8 cellular contexts compared by ENCODE assay signal in the genomic region with DNA sequence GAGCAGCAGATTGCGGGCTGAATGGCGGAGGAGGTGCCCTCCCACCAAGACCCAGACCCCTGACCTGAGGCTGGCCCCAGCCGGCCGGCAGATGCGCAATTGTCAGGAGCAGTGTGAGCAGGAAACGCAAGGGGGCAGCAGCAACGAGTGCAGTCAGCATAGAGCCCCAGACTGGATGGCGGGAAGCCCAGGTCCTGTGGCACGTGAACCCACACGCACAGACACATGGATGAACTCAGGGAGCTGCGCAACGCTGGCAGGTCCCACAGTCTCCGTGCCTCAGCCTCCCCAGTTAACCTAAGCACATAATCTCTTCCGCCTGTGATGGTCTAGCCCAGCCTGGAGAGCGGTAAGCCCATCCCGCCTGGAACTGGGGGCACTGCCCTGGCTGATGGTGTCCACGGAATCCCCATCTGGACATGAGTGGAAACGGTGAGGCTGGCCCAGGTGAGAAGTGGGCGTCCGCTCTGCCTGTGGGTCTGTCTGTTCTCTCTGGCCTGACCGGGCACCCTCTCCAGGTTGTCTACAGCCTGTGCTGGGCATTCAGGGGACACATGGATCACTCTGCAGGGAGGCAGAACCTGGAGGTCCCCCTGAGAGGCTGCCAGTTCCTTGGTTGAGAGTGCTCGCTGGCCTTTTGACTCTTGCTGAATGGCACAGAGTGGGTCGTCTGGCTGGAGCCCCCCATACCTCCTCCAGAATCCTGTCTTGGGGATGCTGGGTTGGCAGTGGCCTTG. TPM values are rescaled to one million over a fixed set of nuclear protein-coding genes. Genes with fewer than 3 reads are reported as not detected.
A peak's percentile ranks its signal among the peaks of the same experiment; 100 is the strongest.
DNase-seq lines count a peak whose midpoint lies in the region; ATAC-seq and TF ChIP-seq lines count a peak whose summit lies in the region.

No MANE protein-coding gene starts in this region.

- DNase-seq in CD8-positive, alpha-beta memory T cell, result peak; percentile 29 to 72 (median 46)
- DNase-seq in SK-N-SH, result peak; percentile 87
- DNase-seq in anterior cingulate cortex (lab: John Stamatoyannopoulos, UW), result peak in 41 of 58 donors; percentile 4 to 75 (median 37)
- DNase-seq in hepatic stellate cell (ENCODE audit: low spot score), result peak; percentile 80
- peak; percentile 87 for DNase-seq in spleen

- WGBS in SK-N-SH (ENCODE audit: low lambda C conversion rate), result 19% methylated on average over 6 of the region's 23 CpGs
- WGBS in spleen, 5 donors, result 52 to 66% (median 54%) methylated on average over 11 to 23 of the region's 23 CpGs

- H3F3A ChIP-seq in SK-N-SH (replicated peaks; ENCODE audit: insufficient read depth), result no peaks in the 10 kb centered on the region

- H4K20me1 ChIP-seq in SK-N-SH (ENCODE audit: insufficient read depth), result no peaks in the 10 kb centered on the region

- intact Hi-C loops in spleen (cut with DNase I; ENCODE audit: low total_unique reads), result no loop called here

- no peaks in the 10 kb centered on the region for H3K9me3 ChIP-seq in CD8-positive, alpha-beta memory T cell (ENCODE audit: low read length)
- H3K9me3 ChIP-seq in HEK293 (ENCODE audit: control insufficient read depth, insufficient read depth, low read depth, low read length) (no peaks in the 10 kb centered on the region), SK-N-SH (no peaks in the 10 kb centered on the region), spleen (peaks cover 0 to 10% (median 5%) of the 10 kb centered on the region in 8 donors)

- no peak for TF ChIP-seq POLR2A in spleen (IDR thresholded peaks at IDR 0.05)

- no peaks in the 10 kb centered on the region for H3K36me3 Mint-ChIP-seq in CD8-positive, alpha-beta memory T cell

- no peak overlapping the region for H3K4me3 ChIP-seq in CD8-positive, alpha-beta memory T cell (ENCODE audit: low read length)
- H3K4me3 ChIP-seq in HEK293 (ENCODE audit: low read depth, low read length) (no peak overlapping the region), SK-N-SH (ENCODE audit: low read depth in 2 of 2, low read length in 1 of 2) (no peak overlapping the region; a peak in 1 of 4 replicates), spleen (no peak overlapping the region)

- peaks cover 0 to 6% (median 0%) of the 10 kb centered on the region in 3 donors for H3K4me1 Mint-ChIP-seq in CD8-positive, alpha-beta memory T cell

- POLR2A ChIA-PET in CD8-positive, alpha-beta memory T cell (lab: Charles Lee), result interaction anchor here (0.7 kb wide), 1 partner anchor 797 kb away, joined by 3 read pairs; a partner anchor contains a TSS
- POLR2A ChIA-PET in HEK293 (lab: Yijun Ruan, JAX) (no interaction called here), SK-N-SH (lab: Yijun Ruan, JAX) (no interaction called here)

- no peaks in the 10 kb centered on the region for H3K4me1 ChIP-seq in CD8-positive, alpha-beta memory T cell (ENCODE audit: insufficient read depth, low read length)
- H3K4me1 ChIP-seq in HEK293 (ENCODE audit: control insufficient read depth, insufficient read depth, low read length) (no peaks in the 10 kb centered on the region), SK-N-SH (ENCODE audit: control insufficient read depth in 1 of 2, insufficient read depth in 2 of 2, low read depth in 1 of 2, low read length in 1 of 2) (no peaks in the 10 kb centered on the region; a peak in 1 of 4 replicates), spleen (peaks cover 0 to 14% (median 4%) of the 10 kb centered on the region in 6 donors)

- H2AFZ ChIP-seq in SK-N-SH (ENCODE audit: low read depth), result no peak overlapping the region

- no peak for TF ChIP-seq EP300 in SK-N-SH (IDR thresholded peaks at IDR 0.05; ENCODE audit: borderline replicate concordance in 1 of 2, low read depth in 1 of 2, low read length in 1 of 2)

- peak; percentile 58 for TF ChIP-seq RAD21 in SK-N-SH (IDR thresholded peaks at IDR 0.05; ENCODE audit: low read length)

- H3K79me2 ChIP-seq in SK-N-SH (ENCODE audit: insufficient read depth), result no peaks in the 10 kb centered on the region

- H3K27me3 Mint-ChIP-seq in CD8-positive, alpha-beta memory T cell, result no peaks in the 10 kb centered on the region

- H3K27ac Mint-ChIP-seq in CD8-positive, alpha-beta memory T cell, result peak overlapping the region in 1 of 8 donors; percentile 82

- ATAC-seq in HG02973 (IDR thresholded peaks at IDR 0.05; ENCODE audit: unreplicated experiment), result no peak
- no peak for ATAC-seq in GM19395 (IDR thresholded peaks at IDR 0.05; ENCODE audit: unreplicated experiment)

- no peak overlapping the region for H3K4me3 Mint-ChIP-seq in CD8-positive, alpha-beta memory T cell

- H3K27ac ChIP-seq in CD8-positive, alpha-beta memory T cell (ENCODE audit: low read depth, low read length), result no peak overlapping the region
- H3K27ac ChIP-seq in HEK293 (ENCODE audit: extremely low read depth, low read depth, low read length) (no peak overlapping the region), SK-N-SH (ENCODE audit: low read depth in 2 of 2, low read length in 1 of 2) (no peak overlapping the region), spleen (no peak overlapping the region)

- CTCF ChIA-PET in CD8-positive, alpha-beta memory T cell (lab: Charles Lee), result interaction anchor here (1.5 to 2.5 kb wide), 3 partner anchors 8 to 19 kb away, joined by 6 to 11 read pairs (median 6); a partner anchor contains a TSS
- CTCF ChIA-PET in HEK293 (lab: Yijun Ruan, JAX) (interaction anchor here (0.6 to 1.7 kb wide), 6 partner anchors 10 to 68 kb away, joined by 3 to 5 read pairs (median 3); a partner anchor contains a TSS), SK-N-SH (lab: Yijun Ruan, JAX) (interaction anchor here (0.7 to 17.8 kb wide), 9 partner anchors 9 to 74 kb away, joined by 3 to 308 read pairs (median 4); a partner anchor contains a TSS)

- H3K9ac ChIP-seq in SK-N-SH, result no peak overlapping the region

- no peaks in the 10 kb centered on the region for H3K27me3 ChIP-seq in CD8-positive, alpha-beta memory T cell (ENCODE audit: insufficient read depth, low read length, poor library complexity, severe bottlenecking)
- H3K27me3 ChIP-seq in SK-N-SH (ENCODE audit: insufficient read depth) (no peaks in the 10 kb centered on the region), spleen (replicated peaks in 1 of 7) (peaks cover 0 to 31% (median 3%) of the 10 kb centered on the region in 7 donors)

- H3K9me3 Mint-ChIP-seq in CD8-positive, alpha-beta memory T cell, result no peaks in the 10 kb centered on the region

- no peaks in the 10 kb centered on the region for H3K36me3 ChIP-seq in CD8-positive, alpha-beta memory T cell (ENCODE audit: insufficient read depth, low read length)
- H3K36me3 ChIP-seq in HEK293 (ENCODE audit: control insufficient read depth in 2 of 2, insufficient read depth in 1 of 2, low read length in 2 of 2) (no peaks in the 10 kb centered on the region), SK-N-SH (replicated peaks in 1 of 2; ENCODE audit: control insufficient read depth in 1 of 2, insufficient read depth in 2 of 2, low read length in 1 of 2) (no peaks in the 10 kb centered on the region), spleen (no peaks in the 10 kb centered on the region)

- TF ChIP-seq CTCF in HEK293 (tag by site-specific recombination; IDR thresholded peaks at IDR 0.05), result no peak
- peak; percentile 65 for TF ChIP-seq CTCF in SK-N-SH (IDR thresholded peaks at IDR 0.05)
- peak; percentile 18 to 74 (median 65) for TF ChIP-seq CTCF in spleen (IDR thresholded peaks at IDR 0.05 in 8 of 11, conservative IDR thresholded peaks at IDR 0.05 in 3 of 11)

- no peaks in the 10 kb centered on the region for H3K9me2 ChIP-seq in SK-N-SH

- H3K4me2 ChIP-seq in SK-N-SH, result no peak overlapping the region

TF ChIP-seq in SK-N-SH, 30 proteins besides CTCF, POLR2A, EP300 and RAD21:
- peak; percentile 60 for TF ChIP-seq SMC3 (IDR thresholded peaks at IDR 0.05; ENCODE audit: low read depth, low read length)
- no peak for TF ChIP-seq TCF12 (IDR thresholded peaks at IDR 0.05)
TF ChIP-seq in SK-N-SH: peak in this region for 1.

RNA-seq across cellular contexts. Expression of a gene that starts 0.6 kb away (rescaled TPM):
- total RNA-seq in CD8-positive, alpha-beta memory T cell, result not detected
- polyA plus RNA-seq in CD8-positive, alpha-beta memory T cell, result not detected
- polyA plus RNA-seq in SK-N-SH (2012; rRNA removed) (not detected in 2 replicates), spleen (under 1 TPM in 1 of 3 donors, not detected in 2; 0.08 TPM)
- polyA plus RNA-seq in SK-N-SH (2012; cell fraction: cytosol; rRNA removed), result not detected in 2 replicates
- not detected in 2 replicates for polyA plus RNA-seq in SK-N-SH (2012; cell fraction: nucleus; rRNA removed)
- not detected for total RNA-seq in spleen

RNA-seq across cellular contexts. Expression of a gene that starts 10.3 kb away (rescaled TPM):
- total RNA-seq in CD8-positive, alpha-beta memory T cell, result under 1 TPM; 0.49 to 0.55 TPM
- 0.38 TPM for polyA plus RNA-seq in CD8-positive, alpha-beta memory T cell
- polyA plus RNA-seq in SK-N-SH (2012; rRNA removed) (not detected in 2 replicates), spleen (1 to 10 TPM; 1.1 to 5.7 (median 1.2) TPM)
- polyA plus RNA-seq in SK-N-SH (2012; cell fraction: cytosol; rRNA removed), result not detected in 2 replicates
- polyA plus RNA-seq in SK-N-SH (2012; cell fraction: nucleus; rRNA removed), result not detected in 2 replicates
- total RNA-seq in spleen, result 1 to 10 TPM in 3 of 7 donors, under 1 TPM in 3, not detected in 1; 0.39 to 2.0 (median 0.98) TPM

RNA-seq across cellular contexts. Expression of a gene that starts 10.5 kb away (rescaled TPM):
- total RNA-seq in CD8-positive, alpha-beta memory T cell, result 10 to 100 TPM; 26.2 to 27.9 TPM
- 3.5 TPM for polyA plus RNA-seq in CD8-positive, alpha-beta memory T cell
- 2.2 and 2.7 TPM in 2 replicates for polyA plus RNA-seq in SK-N-SH (2012; rRNA removed)
- polyA plus RNA-seq in SK-N-SH (2012; cell fraction: cytosol; rRNA removed), result 1.7 and 2.3 TPM in 2 replicates
- polyA plus RNA-seq in SK-N-SH (2012; cell fraction: nucleus; rRNA removed), result 10.3 and 23.0 TPM in 2 replicates
- 1 to 10 TPM; 2.7 to 7.9 (median 5.8) TPM for total RNA-seq in spleen
- polyA plus RNA-seq in spleen, result 1 to 10 TPM; 5.4 to 9.2 (median 6.5) TPM

RNA-seq across cellular contexts. Expression of a gene that starts 33.5 kb away (rescaled TPM):
- 100 to 1,000 TPM; 321 to 326 TPM for total RNA-seq in CD8-positive, alpha-beta memory T cell
- polyA plus RNA-seq in CD8-positive, alpha-beta memory T cell, result 140 TPM
- polyA plus RNA-seq in SK-N-SH (2012; rRNA removed) (220 and 278 TPM in 2 replicates), spleen (100 to 1,000 TPM; 132 to 257 (median 213) TPM)
- 107 and 138 TPM in 2 replicates for polyA plus RNA-seq in SK-N-SH (2012; cell fraction: cytosol; rRNA removed)
- polyA plus RNA-seq in SK-N-SH (2012; cell fraction: nucleus; rRNA removed), result 658 and 815 TPM in 2 replicates
- total RNA-seq in spleen, result 100 to 1,000 TPM; 145 to 258 (median 185) TPM

RNA-seq across cellular contexts. Expression of a gene that starts 34.2 kb away (rescaled TPM):
- total RNA-seq in CD8-positive, alpha-beta memory T cell, result not detected
- not detected for polyA plus RNA-seq in CD8-positive, alpha-beta memory T cell
- polyA plus RNA-seq in SK-N-SH (2012; rRNA removed) (not detected in 2 replicates), spleen (under 1 TPM in 1 of 3 donors, not detected in 2; 0.03 TPM)
- not detected in 2 replicates for polyA plus RNA-seq in SK-N-SH (2012; cell fraction: cytosol; rRNA removed)
- not detected in 2 replicates for polyA plus RNA-seq in SK-N-SH (2012; cell fraction: nucleus; rRNA removed)
- total RNA-seq in spleen, result not detected

Comparison
In these comparisons a context has a peak if more than half of its experiments do, and no peak if none do; other contexts are left out.
1. DNase-seq: peak in every context shown above with its lines; median percentile 87 in SK-N-SH; 87 in spleen; 80 in hepatic stellate cell; 46 in CD8-positive, alpha-beta memory T cell; 37 in anterior cingulate cortex.